ENCODE assay signal across 8 cellular contexts in the genomic region with DNA sequence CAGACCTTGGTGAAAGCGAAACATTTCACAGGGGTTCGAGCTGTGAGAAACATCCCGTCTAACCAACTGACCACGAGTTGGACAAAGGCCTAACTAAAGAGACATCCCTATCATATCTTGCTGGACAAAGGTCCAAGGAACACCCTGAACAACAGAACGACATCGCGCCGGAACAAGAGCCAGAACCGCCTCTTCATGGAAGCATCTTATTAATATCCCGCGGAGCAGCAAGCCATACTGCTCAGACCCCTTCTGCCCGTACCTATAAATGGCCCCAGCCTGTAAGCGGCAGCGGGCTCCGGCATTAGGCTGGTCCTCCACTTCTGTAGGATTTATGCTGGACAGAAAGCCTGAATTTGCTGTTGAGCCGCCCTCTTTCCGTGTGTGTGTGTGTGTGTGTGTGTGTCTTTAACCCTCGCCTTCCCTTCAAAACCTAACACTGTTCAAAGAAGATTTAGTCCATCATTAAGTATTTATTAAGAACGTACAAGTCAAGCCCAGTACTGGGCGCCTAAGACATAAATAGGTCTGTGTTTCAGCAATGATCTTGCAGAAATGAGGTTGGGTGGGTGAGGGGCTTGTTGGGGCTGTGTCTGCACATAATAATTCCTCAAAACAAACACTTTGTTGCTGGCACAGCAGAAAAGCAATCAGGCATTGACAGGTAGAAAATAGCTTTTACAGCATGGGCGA. TPM values are rescaled to one million over a fixed set of nuclear protein-coding genes. Genes with fewer than 3 reads are reported as not detected.
DNase-seq lines count a peak whose midpoint lies in the region; ATAC-seq and TF ChIP-seq lines count a peak whose summit lies in the region.

No MANE protein-coding gene starts in this region.

- no peaks in the 10 kb centered on the region for H3K9me3 ChIP-seq in ES-I3 (ENCODE audit: control insufficient read depth, insufficient read depth, low read length)

- intact Hi-C loops in dorsolateral prefrontal cortex (cut with DNase I): no loop called here

- TF ChIP-seq CTCF in dorsolateral prefrontal cortex (IDR thresholded peaks at IDR 0.05 in 54 of 56, conservative IDR thresholded peaks at IDR 0.05 in 2 of 56; ENCODE audit: low read depth in 1 of 56, partially characterized antibody in 56 of 56): no peak

- H3K4me3 ChIP-seq in dorsolateral prefrontal cortex: peak overlapping the region; percentile 37 to 93 (median 75)

- peaks cover 6% of the 10 kb centered on the region; the same call in 1 of the 2 replicates for H3K4me1 ChIP-seq in ES-I3 (ENCODE audit: insufficient read depth, low read length)

- H3K9ac ChIP-seq in ES-I3 (ENCODE audit: low read depth, low read length): peak overlapping the region; percentile 81; the same call in 1 of the 2 replicates

- DNase-seq in NCI-H748 treated with DMSO at 0.1 percent for 48 hours (lab: John Stamatoyannopoulos, UW) (peak; percentile 51), dorsolateral prefrontal cortex (peak in 8 of 10 donors; percentile 20 to 47 (median 36)), occipital lobe (lab: John Stamatoyannopoulos, UW) (peak; percentile 21), KG1 (lab: John Stamatoyannopoulos, UW) (no peak), DMS79 (lab: John Stamatoyannopoulos, UW) (no peak)
- no peak for DNase-seq in stimulated activated CD4-positive, alpha-beta T cell treated with anti-CD3 and anti-CD28 coated beads, Interleukin-4, amount 100 ng/mL, for 1 hour

- peaks cover 0 to 17% (median 0%) of the 10 kb centered on the region in 45 donors for H3K27me3 ChIP-seq in dorsolateral prefrontal cortex

- peak overlapping the region in 55 of 59 donors; percentile 21 to 94 (median 86) for H3K27ac ChIP-seq in dorsolateral prefrontal cortex

- ATAC-seq in HG02642 (IDR thresholded peaks at IDR 0.05; ENCODE audit: poor library complexity, unreplicated experiment): no peak

- H3K36me3 ChIP-seq in ES-I3 (ENCODE audit: insufficient read depth, low read length): no peaks in the 10 kb centered on the region

RNA-seq across cellular contexts. Expression of a gene that starts 1.9 kb away (rescaled TPM):
- total RNA-seq in dorsolateral prefrontal cortex (100 to 1,000 TPM in 9 of 120 experiments, 10 to 100 TPM in 111; 25.0 to 113 (median 75.9) TPM), occipital lobe (119 TPM)

Comparison
In these comparisons a context has a peak if more than half of its experiments do, and no peak if none do; other contexts are left out.
1. DNase-seq: peak in NCI-H748 treated with DMSO at 0.1 percent for 48 hours (single experiment), dorsolateral prefrontal cortex (8 of 10) and occipital lobe (single experiment); none in KG1 (single experiment), stimulated activated CD4-positive, alpha-beta T cell treated with anti-CD3 and anti-CD28 coated beads, Interleukin-4, amount 100 ng/mL, for 1 hour (single experiment) and DMS79 (single experiment).